ENCODE assay signal across 8 cellular contexts in the genomic region with DNA sequence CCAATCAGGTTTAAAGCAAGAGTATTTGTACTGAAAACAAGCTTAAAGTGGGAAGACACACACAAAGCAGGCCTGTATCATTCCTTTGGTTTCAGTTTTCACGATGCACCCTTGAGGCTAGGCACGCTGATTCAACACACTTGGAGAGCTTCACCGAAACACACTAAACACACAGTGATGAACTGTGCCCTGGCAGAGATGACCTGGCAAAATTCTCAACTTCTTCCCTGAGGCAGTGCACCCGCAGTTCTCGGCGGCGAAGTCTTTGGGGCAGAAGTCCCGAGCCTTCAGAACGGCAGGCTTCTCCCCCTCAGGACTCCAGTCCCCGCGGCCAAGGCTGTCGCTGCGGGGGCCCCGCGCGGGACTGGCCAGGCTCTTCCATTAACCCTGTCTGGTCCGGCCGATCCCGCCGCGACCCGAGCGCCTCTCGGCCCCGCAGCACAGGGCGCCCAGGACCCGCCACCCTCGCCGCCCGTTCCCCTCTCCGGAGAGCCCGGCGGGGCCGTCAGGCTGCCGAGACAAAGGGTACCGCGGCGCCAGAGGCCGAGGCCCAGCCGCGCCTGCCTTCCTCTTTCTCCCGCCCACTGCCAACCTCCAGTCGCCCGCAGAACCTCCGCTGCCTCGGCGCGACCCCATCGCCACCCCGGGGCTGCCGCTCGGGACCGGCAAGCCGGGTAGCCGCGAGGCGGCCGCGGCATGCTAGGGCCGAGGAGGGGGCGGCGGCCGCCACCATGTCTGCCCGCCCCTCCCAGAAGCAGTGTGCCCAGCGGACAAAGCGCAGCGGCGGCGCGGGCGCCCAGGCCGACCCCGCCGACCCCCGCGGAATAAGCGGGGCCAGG. TPM values are rescaled to one million over a fixed set of nuclear protein-coding genes. Genes with fewer than 3 reads are reported as not detected.
A peak's percentile ranks its signal among the peaks of the same experiment; 100 is the strongest.
DNase-seq lines count a peak whose midpoint lies in the region; ATAC-seq, FAIRE-seq and TF ChIP-seq lines count a peak whose summit lies in the region.

No MANE protein-coding gene starts in this region.

- TF ChIP-seq CTCF in CD14-positive monocyte (IDR thresholded peaks at IDR 0.05) (no peak), RWPE2 (IDR thresholded peaks at IDR 0.05; ENCODE audit: poor library complexity, severe bottlenecking) (no peak), suprapubic skin (IDR thresholded peaks at IDR 0.05) (no peak)

- H3K27ac ChIP-seq in RWPE2 (ENCODE audit: poor library complexity, severe bottlenecking) (peak overlapping the region; percentile 93), suprapubic skin (peak overlapping the region; percentile 100)

- peak; percentile 60 to 63 for TF ChIP-seq POLR2A in suprapubic skin (IDR thresholded peaks at IDR 0.05)

- H3K9me3 Mint-ChIP-seq in CD14-positive monocyte, result no peaks in the 10 kb centered on the region
- no peaks in the 10 kb centered on the region for H3K9me3 Mint-ChIP-seq in activated naive CD4-positive, alpha-beta T cell treated with anti-CD3 and anti-CD28 coated beads for 36 hours

- peak; percentile 33 for ATAC-seq in HG03460 (IDR thresholded peaks at IDR 0.05; ENCODE audit: unreplicated experiment)
- peak; percentile 55 for ATAC-seq in RWPE2 (ENCODE audit: low read depth)

- H3K4me1 ChIP-seq in RWPE2 (ENCODE audit: insufficient read depth, poor library complexity, severe bottlenecking) (peaks cover 31% of the 10 kb centered on the region), suprapubic skin (peaks cover 55% of the 10 kb centered on the region)

- peaks cover 53% of the 10 kb centered on the region for H3K4me1 Mint-ChIP-seq in CD14-positive monocyte
- peaks cover 53% of the 10 kb centered on the region for H3K4me1 Mint-ChIP-seq in activated naive CD4-positive, alpha-beta T cell treated with anti-CD3 and anti-CD28 coated beads for 36 hours (ENCODE audit: low read depth)

- H3K9me3 ChIP-seq in RWPE2 (ENCODE audit: severe bottlenecking), result no peaks in the 10 kb centered on the region
- no peaks in the 10 kb centered on the region for H3K9me3 ChIP-seq in suprapubic skin

- no peaks in the 10 kb centered on the region for H3K27me3 Mint-ChIP-seq in CD14-positive monocyte (ENCODE audit: low read depth in 3 of 3)
- no peaks in the 10 kb centered on the region for H3K27me3 Mint-ChIP-seq in activated naive CD4-positive, alpha-beta T cell treated with anti-CD3 and anti-CD28 coated beads for 36 hours (ENCODE audit: low read depth)

- FAIRE-seq in GM19239 (lab: Jason Lieb, UNC), result peak; percentile 80

- H3K4me3 Mint-ChIP-seq in CD14-positive monocyte, result peak overlapping the region; percentile 93 to 96
- H3K4me3 Mint-ChIP-seq in activated naive CD4-positive, alpha-beta T cell treated with anti-CD3 and anti-CD28 coated beads for 36 hours, result peak overlapping the region; percentile 98

- H3K27me3 ChIP-seq in RWPE2 (ENCODE audit: insufficient read depth, poor library complexity, severe bottlenecking) (no peaks in the 10 kb centered on the region), suprapubic skin (no peaks in the 10 kb centered on the region)

- intact Hi-C loops in CD14-positive monocyte (cut with micrococcal nuclease), result loop anchor here (5.0 to 10.0 kb wide), 5 partner anchors 68 to 561 kb away; a partner anchor contains a TSS
- intact Hi-C loops in activated naive CD4-positive, alpha-beta T cell treated with anti-CD3 and anti-CD28 coated beads for 36 hours (cut with micrococcal nuclease), result loop anchor here (1.0 to 5.0 kb wide), 14 partner anchors 23 to 1307 kb away; a partner anchor contains a TSS

- no peak for TF ChIP-seq EP300 in suprapubic skin (IDR thresholded peaks at IDR 0.05)

- CTCF ChIA-PET in activated naive CD4-positive, alpha-beta T cell treated with anti-CD3 and anti-CD28 coated beads for 36 hours (lab: Charles Lee), result interaction anchor here (0.6 to 0.7 kb wide), 2 partner anchors 186 to 225 kb away, joined by 3 read pairs; no protein-coding TSS in a partner anchor

- peaks cover 17 to 18% of the 10 kb centered on the region in 2 donors for H3K36me3 Mint-ChIP-seq in CD14-positive monocyte
- H3K36me3 Mint-ChIP-seq in activated naive CD4-positive, alpha-beta T cell treated with anti-CD3 and anti-CD28 coated beads for 36 hours (ENCODE audit: low read depth), result peaks cover 58% of the 10 kb centered on the region

- DNase-seq in CD14-positive monocyte (ENCODE audit: low spot score) (peak; percentile 62), GM19239 (ENCODE audit: insufficient read length, low spot score) (no peak), RWPE2 (ENCODE audit: low spot score) (no peak), germinal center (ENCODE audit: low spot score) (peak; percentile 38), nucleus accumbens (lab: John Stamatoyannopoulos, UW) (peak in 40 of 56 donors; percentile 1 to 67 (median 43)), suprapubic skin (ENCODE audit: low spot score in 2 of 2) (peak in 1 of 2 donors; percentile 72)
- peak; percentile 73 for DNase-seq in activated naive CD4-positive, alpha-beta T cell treated with anti-CD3 and anti-CD28 coated beads for 36 hours

- H3K36me3 ChIP-seq in RWPE2 (ENCODE audit: low read depth), result peaks cover 42% of the 10 kb centered on the region
- peaks cover 4% of the 10 kb centered on the region for H3K36me3 ChIP-seq in suprapubic skin

- H3K4me3 ChIP-seq in RWPE2 (ENCODE audit: severe bottlenecking), result peak overlapping the region; percentile 90
- H3K4me3 ChIP-seq in suprapubic skin, result peak overlapping the region; percentile 93

- H3K27ac Mint-ChIP-seq in CD14-positive monocyte, result peak overlapping the region; percentile 99 to 100 (median 99)
- peak overlapping the region; percentile 100 for H3K27ac Mint-ChIP-seq in activated naive CD4-positive, alpha-beta T cell treated with anti-CD3 and anti-CD28 coated beads for 36 hours

- WGBS in suprapubic skin, result 0% methylated on average over 48 of the region's 77 CpGs

RNA-seq across cellular contexts. Expression of a gene that starts 0.8 kb away (rescaled TPM):
- polyA plus RNA-seq in CD14-positive monocyte, result 10 to 100 TPM; 14.9 to 15.1 TPM
- total RNA-seq in activated naive CD4-positive, alpha-beta T cell treated with anti-CD3 and anti-CD28 coated beads for 36 hours, result 10 to 100 TPM; 48.2 to 53.5 TPM
- total RNA-seq in suprapubic skin, result 10 to 100 TPM; 10.8 to 31.2 (median 20.3) TPM

Comparison
In these comparisons a context has a peak if more than half of its experiments do, and no peak if none do; other contexts are left out.
1. DNase-seq: peak in CD14-positive monocyte (single experiment), activated naive CD4-positive, alpha-beta T cell treated with anti-CD3 and anti-CD28 coated beads for 36 hours (single experiment), germinal center (single experiment) and nucleus accumbens (40 of 56); none in GM19239 (single experiment) and RWPE2 (single experiment).